Comparison of ENCODE assay signal across 12 cellular contexts in genomic region chr6:154232013-154232920, GRCh38.
DNase-seq lines count a peak whose midpoint lies in the region; ATAC-seq and TF ChIP-seq lines count a peak whose summit lies in the region.
"Had no signal": no experiment of that assay in that cellular context is flagged by ENCODE, and none has a peak within 500 bp of the region (broad histone marks: within the 10 kb centered on the region; RNA-seq: fewer than 3 reads in every experiment).

No MANE protein-coding gene starts in this region.

- peak overlapping the region; percentile 88 to 92 (median 90) for H3K27ac Mint-ChIP-seq in CD4-positive, CD25-positive, alpha-beta regulatory T cell
- H3K27ac Mint-ChIP-seq in activated T-helper 2 cell treated with anti-CD3 and anti-CD28 coated beads, Interferon-gamma antibody, Interleukin-2, Interleukin-4, amounts not matched to agents 10 μg/mL and 5 μg/mL and 100 μg/mL, durations not matched to agents 14 hours and 24 hours and 36 hours: peak overlapping the region; percentile 18
- H3K27ac Mint-ChIP-seq: B cell; stimulated activated memory B cell treated with anti-CD40 and anti-IgM and Interleukin-4, amounts not matched to agents 10 μg/mL and 1 μg/mL and 100 μg/mL, for 72 hours had no signal

- in situ Hi-C loops in gastrocnemius medialis (cut with MboI; ENCODE audit: low sequenced_read_pairs in 4 of 4): no loop called here

- H3K27me3 ChIP-seq in CD4-positive, CD25-positive, alpha-beta regulatory T cell (ENCODE audit: control insufficient read depth, insufficient read depth, low read length): no peaks in the 10 kb centered on the region
- H3K27me3 ChIP-seq in foreskin keratinocyte: peaks cover 12% of the 10 kb centered on the region
- H3K27me3 ChIP-seq in Peyer's patch: no peaks in the 10 kb centered on the region
- H3K27me3 ChIP-seq in gastrocnemius medialis: no peaks in the 10 kb centered on the region

- peak in 2 of 3 donors; percentile 33 to 64 for DNase-seq in CD4-positive, CD25-positive, alpha-beta regulatory T cell
- peak; percentile 11 for DNase-seq in HFF-Myc (ENCODE audit: extremely low read depth, low read depth)
- DNase-seq in activated T-helper 2 cell treated with anti-CD3 and anti-CD28 coated beads, Interferon-gamma antibody, Interleukin-2, Interleukin-4, amounts not matched to agents 10 μg/mL and 5 μg/mL and 100 μg/mL, durations not matched to agents 14 hours and 24 hours and 36 hours (ENCODE audit: low spot score): no peak
- DNase-seq in foreskin keratinocyte: no peak
- DNase-seq in Peyer's patch: no peak
- DNase-seq in coronary artery (ENCODE audit: low spot score): no peak
- no peak for DNase-seq in anterior cingulate cortex (lab: John Stamatoyannopoulos, UW)
- no peak for DNase-seq in gastrocnemius medialis
- DNase-seq: erythroblast, NCI-H2029 had no signal

- TF ChIP-seq CTCF in HFF-Myc (IDR thresholded peaks at IDR 0.05; ENCODE audit: low read depth, low read length, missing control alignments): no peak
- no peak for TF ChIP-seq CTCF in foreskin keratinocyte (conservative IDR thresholded peaks at IDR 0.05)
- no peak for TF ChIP-seq CTCF in Peyer's patch (IDR thresholded peaks at IDR 0.05)
- TF ChIP-seq CTCF in coronary artery (IDR thresholded peaks at IDR 0.05): no peak
- no peak for TF ChIP-seq CTCF in gastrocnemius medialis (IDR thresholded peaks at IDR 0.05 in 4 of 5, conservative IDR thresholded peaks at IDR 0.05 in 1 of 5)

- peak overlapping the region; percentile 55 to 84 (median 72) for H3K4me3 Mint-ChIP-seq in CD4-positive, CD25-positive, alpha-beta regulatory T cell
- H3K4me3 Mint-ChIP-seq in activated T-helper 2 cell treated with anti-CD3 and anti-CD28 coated beads, Interferon-gamma antibody, Interleukin-2, Interleukin-4, amounts not matched to agents 10 μg/mL and 5 μg/mL and 100 μg/mL, durations not matched to agents 14 hours and 24 hours and 36 hours (ENCODE audit: low read depth): peak overlapping the region; percentile 17
- H3K4me3 Mint-ChIP-seq: B cell; stimulated activated memory B cell treated with anti-CD40 and anti-IgM and Interleukin-4, amounts not matched to agents 10 μg/mL and 1 μg/mL and 100 μg/mL, for 72 hours had no signal

- peaks cover 15% of the 10 kb centered on the region for H3K36me3 Mint-ChIP-seq in CD4-positive, CD25-positive, alpha-beta regulatory T cell
- H3K36me3 Mint-ChIP-seq in activated T-helper 2 cell treated with anti-CD3 and anti-CD28 coated beads, Interferon-gamma antibody, Interleukin-2, Interleukin-4, amounts not matched to agents 10 μg/mL and 5 μg/mL and 100 μg/mL, durations not matched to agents 14 hours and 24 hours and 36 hours (ENCODE audit: low read depth): no peaks in the 10 kb centered on the region
- H3K36me3 Mint-ChIP-seq: stimulated activated memory B cell treated with anti-CD40 and anti-IgM and Interleukin-4, amounts not matched to agents 10 μg/mL and 1 μg/mL and 100 μg/mL, for 72 hours had no signal

- TF ChIP-seq POLR2A in Peyer's patch (IDR thresholded peaks at IDR 0.05) (no peak), gastrocnemius medialis (IDR thresholded peaks at IDR 0.05) (no peak)

- peak overlapping the region; percentile 74 for H3K27ac ChIP-seq in CD4-positive, CD25-positive, alpha-beta regulatory T cell (ENCODE audit: insufficient read depth, low read length, poor library complexity, severe bottlenecking)
- H3K27ac ChIP-seq in foreskin keratinocyte: no peak overlapping the region
- no peak overlapping the region for H3K27ac ChIP-seq in Peyer's patch
- H3K27ac ChIP-seq in coronary artery: no peak overlapping the region
- H3K27ac ChIP-seq in gastrocnemius medialis: no peak overlapping the region

- H3K9me3 Mint-ChIP-seq in CD4-positive, CD25-positive, alpha-beta regulatory T cell: no peaks in the 10 kb centered on the region
- no peaks in the 10 kb centered on the region for H3K9me3 Mint-ChIP-seq in activated T-helper 2 cell treated with anti-CD3 and anti-CD28 coated beads, Interferon-gamma antibody, Interleukin-2, Interleukin-4, amounts not matched to agents 10 μg/mL and 5 μg/mL and 100 μg/mL, durations not matched to agents 14 hours and 24 hours and 36 hours
- H3K9me3 Mint-ChIP-seq: stimulated activated memory B cell treated with anti-CD40 and anti-IgM and Interleukin-4, amounts not matched to agents 10 μg/mL and 1 μg/mL and 100 μg/mL, for 72 hours had no signal

- H3K4me3 ChIP-seq in CD4-positive, CD25-positive, alpha-beta regulatory T cell (ENCODE audit: low read depth, low read length): peak overlapping the region; percentile 89
- H3K4me3 ChIP-seq in HFF-Myc (replicated peaks; ENCODE audit: low read depth, low read length) (no peak overlapping the region), Peyer's patch (no peak overlapping the region), coronary artery (no peak overlapping the region), gastrocnemius medialis (no peak overlapping the region)

- H3K36me3 ChIP-seq in CD4-positive, CD25-positive, alpha-beta regulatory T cell (ENCODE audit: control insufficient read depth, insufficient read depth, low read length): peaks cover 20% of the 10 kb centered on the region
- H3K36me3 ChIP-seq in Peyer's patch (no peaks in the 10 kb centered on the region), gastrocnemius medialis (no peaks in the 10 kb centered on the region)

- H3K4me1 ChIP-seq in CD4-positive, CD25-positive, alpha-beta regulatory T cell (ENCODE audit: control insufficient read depth, insufficient read depth, low read length, poor library complexity, severe bottlenecking): peaks cover 87% of the 10 kb centered on the region
- H3K4me1 ChIP-seq in foreskin keratinocyte (no peaks in the 10 kb centered on the region), Peyer's patch (peaks cover 0 to 4% (median 0%) of the 10 kb centered on the region in 4 donors), gastrocnemius medialis (no peaks in the 10 kb centered on the region)

- ATAC-seq in CD4-positive, CD25-positive, alpha-beta regulatory T cell (ENCODE audit: low read depth in 2 of 2): peak; percentile 72 to 73
- ATAC-seq in foreskin keratinocyte: peak; percentile 50
- no peak for ATAC-seq in gastrocnemius medialis
- ATAC-seq: stimulated activated memory B cell treated with anti-CD40 and anti-IgM and Interleukin-4, amounts not matched to agents 10 μg/mL and 1 μg/mL and 100 μg/mL, for 72 hours had no signal

- H3K27me3 Mint-ChIP-seq in CD4-positive, CD25-positive, alpha-beta regulatory T cell: no peaks in the 10 kb centered on the region
- H3K27me3 Mint-ChIP-seq in activated T-helper 2 cell treated with anti-CD3 and anti-CD28 coated beads, Interferon-gamma antibody, Interleukin-2, Interleukin-4, amounts not matched to agents 10 μg/mL and 5 μg/mL and 100 μg/mL, durations not matched to agents 14 hours and 24 hours and 36 hours (ENCODE audit: low read depth): peaks cover 2% of the 10 kb centered on the region
- H3K27me3 Mint-ChIP-seq: B cell; stimulated activated memory B cell treated with anti-CD40 and anti-IgM and Interleukin-4, amounts not matched to agents 10 μg/mL and 1 μg/mL and 100 μg/mL, for 72 hours had no signal

- H3K9me3 ChIP-seq in CD4-positive, CD25-positive, alpha-beta regulatory T cell (ENCODE audit: control insufficient read depth in 2 of 2, low read length in 2 of 2): no peaks in the 10 kb centered on the region
- no peaks in the 10 kb centered on the region for H3K9me3 ChIP-seq in Peyer's patch
- no peaks in the 10 kb centered on the region for H3K9me3 ChIP-seq in gastrocnemius medialis

- peaks cover 61 to 89% (median 76%) of the 10 kb centered on the region in 4 donors for H3K4me1 Mint-ChIP-seq in CD4-positive, CD25-positive, alpha-beta regulatory T cell
- H3K4me1 Mint-ChIP-seq in activated T-helper 2 cell treated with anti-CD3 and anti-CD28 coated beads, Interferon-gamma antibody, Interleukin-2, Interleukin-4, amounts not matched to agents 10 μg/mL and 5 μg/mL and 100 μg/mL, durations not matched to agents 14 hours and 24 hours and 36 hours (ENCODE audit: low read depth): peaks cover 42% of the 10 kb centered on the region

- intact Hi-C loops in activated T-helper 2 cell treated with anti-CD3 and anti-CD28 coated beads, Interferon-gamma antibody, Interleukin-2, Interleukin-4, amounts not matched to agents 10 μg/mL and 5 μg/mL and 100 μg/mL, durations not matched to agents 14 hours and 24 hours and 36 hours (cut with micrococcal nuclease): loop anchor here (1.0 to 10.0 kb wide), 3 partner anchors 15 to 1083 kb away; partner anchors contain the start of gene TFB1M
- intact Hi-C loops in gastrocnemius medialis (cut with DNase I; ENCODE audit: low total_unique reads): no loop called here

Comparison
In these comparisons a context has a peak if more than half of its experiments do, and no peak if none do; other contexts are left out.
1. ATAC-seq: peak in CD4-positive, CD25-positive, alpha-beta regulatory T cell (2 of 2) and foreskin keratinocyte (single experiment); none in gastrocnemius medialis (0 of 2).
2. DNase-seq: peak in CD4-positive, CD25-positive, alpha-beta regulatory T cell (2 of 3) and HFF-Myc (single experiment); none in activated T-helper 2 cell treated with anti-CD3 and anti-CD28 coated beads, Interferon-gamma antibody, Interleukin-2, Interleukin-4, amounts not matched to agents 10 μg/mL and 5 μg/mL and 100 μg/mL, durations not matched to agents 14 hours and 24 hours and 36 hours (single experiment), foreskin keratinocyte (0 of 2), Peyer's patch (0 of 3), coronary artery (single experiment), anterior cingulate cortex (0 of 58) and gastrocnemius medialis (0 of 2).